ENCODE assay signal across 17 cellular contexts in genomic region chr22:35728639-35729308, GRCh38. TPM values are rescaled to one million over a fixed set of nuclear protein-coding genes. Genes with fewer than 3 reads are reported as not detected.
A peak's percentile ranks its signal among the peaks of the same experiment; 100 is the strongest.
DNase-seq lines count a peak whose midpoint lies in the region; ATAC-seq, FAIRE-seq and TF ChIP-seq lines count a peak whose summit lies in the region.
"Had no signal": no experiment of that assay in that cellular context is flagged by ENCODE, and none has a peak within 500 bp of the region (broad histone marks: within the 10 kb centered on the region; RNA-seq: fewer than 3 reads in every experiment).

No MANE protein-coding gene starts in this region.

- DNase-seq in LNCaP clone FGC (ENCODE audit: low read depth) (peak; percentile 18), NCI-H2029 treated with DMSO at 0.1 percent for 48 hours (lab: John Stamatoyannopoulos, UW) (peak; percentile 12), RPMI8226 (peak; percentile 58), left lobe of liver (ENCODE audit: low spot score) (peak; percentile 64), T-helper 9 cell (no peak), D721Med (ENCODE audit: insufficient read length, low spot score) (no peak)
- DNase-seq: activated CD8-positive, alpha-beta T cell treated with anti-CD3 and anti-CD28 coated beads, Interleukin-2, amount 10 ng/mL, durations not matched to agents 7 days and 5 days; activated gamma-delta T cell; dorsolateral prefrontal cortex; GOT3; mesendoderm; SJCRH30 had no signal

- peak; percentile 75 for ATAC-seq in left lobe of liver
- no peak for ATAC-seq in HG03159 (IDR thresholded peaks at IDR 0.05; ENCODE audit: unreplicated experiment)
- no peak for ATAC-seq in HG03280 (IDR thresholded peaks at IDR 0.05; ENCODE audit: unreplicated experiment)
- ATAC-seq: activated CD8-positive, alpha-beta T cell treated with anti-CD3 and anti-CD28 coated beads, Interleukin-2, amount 10 ng/mL, durations not matched to agents 7 days and 5 days had no signal

- H3K4me3 ChIP-seq in LNCaP clone FGC (ENCODE audit: low read depth, low read length): no peak overlapping the region
- H3K4me3 ChIP-seq: dorsolateral prefrontal cortex had no signal

- no peak for TF ChIP-seq CTCF in LNCaP clone FGC (IDR thresholded peaks at IDR 0.05; ENCODE audit: control insufficient read depth, extremely low read depth, insufficient read depth)
- TF ChIP-seq CTCF in D721Med (IDR thresholded peaks at IDR 0.05; ENCODE audit: insufficient read depth, missing control alignments): no peak

- no peak for FAIRE-seq in D721Med (lab: Jason Lieb, UNC)
- FAIRE-seq: astrocyte, GM18507, TTC549 had no signal

RNA-seq across cellular contexts. Expression of gene APOL5, which starts 11.1 kb away (rescaled TPM):
- total RNA-seq in left lobe of liver: not detected
- total RNA-seq: activated CD8-positive, alpha-beta T cell treated with anti-CD3 and anti-CD28 coated beads, Interleukin-2, amount 10 ng/mL, durations not matched to agents 7 days and 5 days; astrocyte; SJCRH30 had no signal

Comparison
In these comparisons a context has a peak if more than half of its experiments do, and no peak if none do; other contexts are left out.
1. DNase-seq: peak in LNCaP clone FGC (single experiment), NCI-H2029 treated with DMSO at 0.1 percent for 48 hours (single experiment), RPMI8226 (single experiment) and left lobe of liver (single experiment); none in T-helper 9 cell (single experiment) and D721Med (single experiment).